Comparison of ENCODE assay signal across 8 cellular contexts in the genomic region with DNA sequence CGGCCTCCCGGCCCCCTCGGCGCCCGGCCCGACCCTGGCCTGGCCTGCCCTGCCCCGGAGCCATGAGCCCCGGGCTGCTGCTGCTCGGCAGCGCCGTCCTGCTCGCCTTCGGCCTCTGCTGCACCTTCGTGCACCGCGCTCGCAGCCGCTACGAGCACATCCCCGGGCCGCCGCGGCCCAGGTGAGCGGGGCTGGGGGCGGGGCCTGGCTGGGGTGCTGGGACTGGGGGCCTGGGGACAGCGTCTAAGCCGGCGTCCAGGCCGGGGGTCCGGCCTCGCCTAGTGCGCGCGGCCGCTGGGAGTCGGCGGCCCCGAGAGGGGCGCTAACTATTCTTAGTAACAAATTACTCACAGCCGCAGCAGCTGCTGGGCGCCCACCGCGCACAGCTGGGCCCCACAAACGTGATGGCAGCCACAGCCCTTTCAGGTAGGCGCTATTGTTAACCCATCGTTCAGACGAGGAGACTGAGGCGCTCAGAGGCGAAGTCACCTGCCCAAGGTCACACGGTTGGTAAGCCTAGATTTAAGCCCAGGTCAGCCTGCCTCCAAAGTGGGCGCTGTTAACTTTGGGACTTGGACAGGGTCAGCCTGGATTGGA. TPM values are rescaled to one million over a fixed set of nuclear protein-coding genes. Genes with fewer than 3 reads are reported as not detected.
DNase-seq lines count a peak whose midpoint lies in the region; ATAC-seq and TF ChIP-seq lines count a peak whose summit lies in the region.

No MANE protein-coding gene starts in this region.

- POLR2A ChIA-PET in activated CD4-positive, alpha-beta T cell treated with anti-CD3 and anti-CD28 coated beads for 36 hours (lab: Charles Lee): interaction anchor here (1.3 kb wide), 1 partner anchor 203 kb away, joined by 4 read pairs; a partner anchor contains a TSS

- in situ Hi-C loops in ACHN (cut with HindIII; ENCODE audit: low pct_ligation_motif_present, low pct_unique_long_range_greater_than_20kb, low sequenced_read_pairs): no loop called here

- no peaks in the 10 kb centered on the region for H3K36me3 Mint-ChIP-seq in activated CD4-positive, alpha-beta T cell treated with anti-CD3 and anti-CD28 coated beads for 36 hours (ENCODE audit: low read depth)
- no peaks in the 10 kb centered on the region for H3K36me3 Mint-ChIP-seq in osteocyte (ENCODE audit: unreplicated experiment)

- intact Hi-C loops in activated CD4-positive, alpha-beta T cell treated with anti-CD3 and anti-CD28 coated beads for 36 hours (cut with DNase I, micrococcal nuclease): loop anchor here (1.0 to 10.0 kb wide), 8 partner anchors 80 to 690 kb away; a partner anchor contains a TSS
- intact Hi-C loops in adrenal gland (cut with DNase I): loop anchor here in 1 of 2 donors (5.0 kb wide), 1 partner anchor 198 kb away; no protein-coding TSS in a partner anchor

- WGBS in adrenal gland, 4 donors: 3 to 19% (median 9%) methylated on average over 7 to 51 of the region's 51 CpGs

- H3K27me3 ChIP-seq in adrenal gland: no peaks in the 10 kb centered on the region
- peaks cover 7% of the 10 kb centered on the region for H3K27me3 ChIP-seq in mononuclear cell (ENCODE audit: insufficient read depth, low read length)

- H3K4me1 Mint-ChIP-seq in activated CD4-positive, alpha-beta T cell treated with anti-CD3 and anti-CD28 coated beads for 36 hours: peaks cover 11% of the 10 kb centered on the region
- H3K4me1 Mint-ChIP-seq in osteocyte (ENCODE audit: unreplicated experiment): peaks cover 2% of the 10 kb centered on the region

- peak; percentile 16 for ATAC-seq in activated CD4-positive, alpha-beta T cell treated with anti-CD3 and anti-CD28 coated beads for 36 hours
- ATAC-seq in HG02943 (IDR thresholded peaks at IDR 0.05; ENCODE audit: low read depth, unreplicated experiment): peak; percentile 26

- H3K9me3 ChIP-seq in adrenal gland (replicated peaks in 1 of 3): no peaks in the 10 kb centered on the region
- no peaks in the 10 kb centered on the region for H3K9me3 ChIP-seq in mononuclear cell (ENCODE audit: low read depth, low read length)

- CTCF ChIA-PET in activated CD4-positive, alpha-beta T cell treated with anti-CD3 and anti-CD28 coated beads for 36 hours (lab: Charles Lee): interaction anchor here (0.6 to 1.4 kb wide), 10 partner anchors 15 to 509 kb away, joined by 3 to 6 read pairs (median 3); no protein-coding TSS in a partner anchor

- peak overlapping the region in 2 of 4 donors; percentile 43 to 77 for H3K4me3 ChIP-seq in adrenal gland
- H3K4me3 ChIP-seq in mononuclear cell (ENCODE audit: low read length): peak overlapping the region; percentile 23

- TF ChIP-seq CTCF in adrenal gland (IDR thresholded peaks at IDR 0.05) (no peak), osteocyte (IDR thresholded peaks at IDR 0.05) (no peak)

- H3K4me1 ChIP-seq in adrenal gland (replicated peaks in 1 of 2): peaks cover 9 to 12% of the 10 kb centered on the region in 2 donors
- peaks cover 16% of the 10 kb centered on the region for H3K4me1 ChIP-seq in mononuclear cell (ENCODE audit: insufficient read depth, low read length)

- peaks cover 12% of the 10 kb centered on the region for H3K27me3 Mint-ChIP-seq in activated CD4-positive, alpha-beta T cell treated with anti-CD3 and anti-CD28 coated beads for 36 hours
- H3K27me3 Mint-ChIP-seq in osteocyte (ENCODE audit: unreplicated experiment): peaks cover 26% of the 10 kb centered on the region

- H3K27ac Mint-ChIP-seq in activated CD4-positive, alpha-beta T cell treated with anti-CD3 and anti-CD28 coated beads for 36 hours: no peak overlapping the region
- no peak overlapping the region for H3K27ac Mint-ChIP-seq in osteocyte (ENCODE audit: unreplicated experiment)

- H3K9me3 Mint-ChIP-seq in activated CD4-positive, alpha-beta T cell treated with anti-CD3 and anti-CD28 coated beads for 36 hours (ENCODE audit: low read depth): no peaks in the 10 kb centered on the region
- no peaks in the 10 kb centered on the region for H3K9me3 Mint-ChIP-seq in osteocyte (ENCODE audit: unreplicated experiment)

- no peak for TF ChIP-seq POLR2A in adrenal gland (IDR thresholded peaks at IDR 0.05)

- no peak for DNase-seq in activated CD4-positive, alpha-beta T cell treated with anti-CD3 and anti-CD28 coated beads for 36 hours
- no peak for DNase-seq in activated CD4-positive, alpha-beta T cell treated with anti-CD3 and anti-CD28 coated beads, Interleukin-2, amount 50 U/mL, for 48 hours
- peak in 4 of 7 donors; percentile 24 to 61 (median 35) for DNase-seq in adrenal gland
- DNase-seq in NCI-H2029 treated with DMSO at 0.1 percent for 48 hours (lab: John Stamatoyannopoulos, UW): no peak
- no peak for DNase-seq in osteocyte (ENCODE audit: extremely low spot score, unreplicated experiment)
- DNase-seq in ACHN: no peak

- no peaks in the 10 kb centered on the region for H3K36me3 ChIP-seq in adrenal gland (replicated peaks in 1 of 2)

- no peak overlapping the region for H3K4me3 Mint-ChIP-seq in activated CD4-positive, alpha-beta T cell treated with anti-CD3 and anti-CD28 coated beads for 36 hours
- no peak overlapping the region for H3K4me3 Mint-ChIP-seq in osteocyte (ENCODE audit: unreplicated experiment)

- peak overlapping the region in 2 of 5 donors; percentile 30 to 55 for H3K27ac ChIP-seq in adrenal gland

RNA-seq across cellular contexts. Expression of a gene that starts 0.4 kb away (rescaled TPM):
- total RNA-seq in activated CD4-positive, alpha-beta T cell treated with anti-CD3 and anti-CD28 coated beads for 36 hours: under 1 TPM; 0.05 to 0.23 TPM
- total RNA-seq in adrenal gland (1 to 10 TPM in 6 of 8 donors, under 1 TPM in 2; 0.85 to 3.2 (median 2.1) TPM), mononuclear cell (0.10 TPM), osteocyte (1.3 and 1.8 TPM in 2 replicates)
- polyA plus RNA-seq in adrenal gland: 1 to 10 TPM; 1.6 to 5.9 (median 3.0) TPM

RNA-seq across cellular contexts. Expression of a gene that starts 39.5 kb away (rescaled TPM):
- total RNA-seq in activated CD4-positive, alpha-beta T cell treated with anti-CD3 and anti-CD28 coated beads for 36 hours: under 1 TPM in 1 of 2 experiments, not detected in 1; 0.07 TPM
- 1 to 10 TPM; 1.3 to 2.9 (median 1.7) TPM for total RNA-seq in adrenal gland
- under 1 TPM; 0.20 to 0.64 (median 0.51) TPM for polyA plus RNA-seq in adrenal gland
- not detected for total RNA-seq in mononuclear cell
- total RNA-seq in osteocyte: 2.0 and 2.7 TPM in 2 replicates

Comparison
In these comparisons a context has a peak if more than half of its experiments do, and no peak if none do; other contexts are left out.
1. DNase-seq: peak in adrenal gland (4 of 7); none in activated CD4-positive, alpha-beta T cell treated with anti-CD3 and anti-CD28 coated beads for 36 hours (single experiment), activated CD4-positive, alpha-beta T cell treated with anti-CD3 and anti-CD28 coated beads, Interleukin-2, amount 50 U/mL, for 48 hours (0 of 2), NCI-H2029 treated with DMSO at 0.1 percent for 48 hours (single experiment), osteocyte (single experiment) and ACHN (single experiment).